1 cellular context compared by ENCODE assay signal in the genomic region with DNA sequence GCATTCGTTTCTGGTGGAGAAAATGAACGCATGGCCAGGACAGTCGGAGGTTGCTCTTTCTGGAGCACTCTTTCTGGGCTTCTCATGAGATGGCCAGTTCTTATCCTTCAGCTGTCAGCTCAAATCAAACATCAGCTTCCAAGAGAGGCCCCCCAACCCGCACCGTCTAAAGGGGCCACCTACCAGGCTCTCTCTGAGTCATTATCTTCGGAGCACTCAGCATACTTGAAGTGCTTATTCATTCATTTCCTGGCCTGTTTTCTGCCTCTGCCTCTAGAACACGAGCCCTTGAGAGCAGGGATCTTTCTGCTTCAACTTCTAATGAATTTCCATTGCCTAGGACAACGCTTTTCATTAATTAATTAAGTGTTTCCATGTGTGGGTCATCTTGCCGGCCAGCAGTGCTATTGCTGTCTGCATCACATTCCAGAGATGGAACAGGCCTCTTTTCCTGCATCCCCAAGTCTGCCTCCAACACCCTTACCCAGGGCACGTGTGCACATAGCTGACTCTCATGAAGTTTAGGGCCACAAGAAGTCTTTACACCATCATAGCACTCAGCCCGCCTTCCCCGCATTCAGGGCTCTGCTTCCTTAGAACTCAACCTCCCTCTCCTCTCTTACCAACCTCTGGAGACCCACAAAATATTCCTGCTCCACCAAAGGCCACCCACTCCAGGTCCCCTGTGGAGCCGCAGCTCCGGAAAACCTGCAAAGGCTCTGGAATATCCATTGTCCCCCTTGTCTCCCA.
TF ChIP-seq lines count a peak whose summit lies in the region.

No MANE protein-coding gene starts in this region.

TF ChIP-seq in K562, 482 proteins besides CTCF, POLR2A, EP300 and RAD21 (continued from another document and continues in another):
- TF ChIP-seq, protein P1, sequence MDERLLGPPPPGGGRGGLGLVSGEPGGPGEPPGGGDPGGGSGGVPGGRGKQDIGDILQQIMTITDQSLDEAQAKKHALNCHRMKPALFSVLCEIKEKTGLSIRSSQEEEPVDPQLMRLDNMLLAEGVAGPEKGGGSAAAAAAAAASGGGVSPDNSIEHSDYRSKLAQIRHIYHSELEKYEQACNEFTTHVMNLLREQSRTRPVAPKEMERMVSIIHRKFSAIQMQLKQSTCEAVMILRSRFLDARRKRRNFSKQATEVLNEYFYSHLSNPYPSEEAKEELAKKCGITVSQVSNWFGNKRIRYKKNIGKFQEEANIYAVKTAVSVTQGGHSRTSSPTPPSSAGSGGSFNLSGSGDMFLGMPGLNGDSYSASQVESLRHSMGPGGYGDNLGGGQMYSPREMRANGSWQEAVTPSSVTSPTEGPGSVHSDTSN (CRISPR knock-in tag; IDR thresholded peaks at IDR 0.05; ENCODE audit: low read depth), result no peak
- TF ChIP-seq, protein P1 (tag; conservative IDR thresholded peaks at IDR 0.05; ENCODE audit: low read depth), result 0 out of 2 replicates have a peak, but pooled peaks have one; percentile 35
- TF ChIP-seq ZNF77 (CRISPR knock-in tag; IDR thresholded peaks at IDR 0.05) (no peak), ZNF444 (CRISPR knock-in tag; IDR thresholded peaks at IDR 0.05) (no peak), ZNF584 (CRISPR knock-in tag; IDR thresholded peaks at IDR 0.05; ENCODE audit: low read depth) (0 out of 2 replicates have a peak, but pooled peaks have one; percentile 68), NKRF (IDR thresholded peaks at IDR 0.05; ENCODE audit: borderline replicate concordance) (no peak), SRSF9 (IDR thresholded peaks at IDR 0.05; ENCODE audit: borderline replicate concordance, low read depth, low read length) (no peak), LCOR (CRISPR knock-in tag; IDR thresholded peaks at IDR 0.05) (no peak), TEAD2 (tag; IDR thresholded peaks at IDR 0.05) (no peak), ZNF165 (CRISPR knock-in tag; IDR thresholded peaks at IDR 0.05; ENCODE audit: borderline replicate concordance) (no peak), CBX2 (IDR thresholded peaks at IDR 0.05; ENCODE audit: insufficient read depth, low read length, poor library complexity, severe bottlenecking) (no peak), RNF2 (IDR thresholded peaks at IDR 0.05) (0 out of 2 replicates have a peak, but pooled peaks have one; percentile 27), DEAF1 (CRISPR knock-in tag; IDR thresholded peaks at IDR 0.05) (no peak), HMG20A (CRISPR knock-in tag; conservative IDR thresholded peaks at IDR 0.05) (no peak), BACH1 (tag; IDR thresholded peaks at IDR 0.05) (no peak), ZBTB7A (IDR thresholded peaks at IDR 0.05; ENCODE audit: borderline replicate concordance, control insufficient read depth, low read depth, low read length) (peak; percentile 73; the same call in 1 of the 2 replicates), ZNF280A (IDR thresholded peaks at IDR 0.05; ENCODE audit: low read depth, partially characterized antibody) (no peak), NFE2L1 (tag; IDR thresholded peaks at IDR 0.05; ENCODE audit: borderline replicate concordance, low read depth) (no peak), PCBP1 (IDR thresholded peaks at IDR 0.05; ENCODE audit: low read depth, low read length, poor library complexity, severe bottlenecking) (no peak), SMARCA4 (IDR thresholded peaks at IDR 0.05) (peak; percentile 68), STAG1 (CRISPR knock-in tag; IDR thresholded peaks at IDR 0.05; ENCODE audit: borderline replicate concordance) (no peak), VEZF1 (CRISPR knock-in tag; IDR thresholded peaks at IDR 0.05) (peak; percentile 52), NFE2 (IDR thresholded peaks at IDR 0.05; ENCODE audit: low read depth) (peak; percentile 85), KAT8 (IDR thresholded peaks at IDR 0.05; ENCODE audit: low read depth) (no peak), ZNF639 (CRISPR knock-in tag; conservative IDR thresholded peaks at IDR 0.05 in 1 of 2, IDR thresholded peaks at IDR 0.05 in 1 of 2) (peak in 1 of 2 experiments; percentile 78; a peak in 2 of 4 replicates), JUND (IDR thresholded peaks at IDR 0.05; ENCODE audit: borderline replicate concordance, low read depth, low read length) (peak; percentile 72), JUND (tag; IDR thresholded peaks at IDR 0.05; ENCODE audit: borderline replicate concordance, low read depth, low read length) (peak; percentile 72; the same call in 1 of the 3 replicates), TCFL5 (CRISPR knock-in tag; conservative IDR thresholded peaks at IDR 0.05) (0 out of 2 replicates have a peak, but pooled peaks have one; percentile 27), ZNF395 (CRISPR knock-in tag; IDR thresholded peaks at IDR 0.05) (peak; percentile 57), ZFX (CRISPR knock-in tag; IDR thresholded peaks at IDR 0.05) (0 out of 2 replicates have a peak, but pooled peaks have one; percentile 29), SAFB2 (IDR thresholded peaks at IDR 0.05; ENCODE audit: borderline replicate concordance, low read depth, low read length, severe bottlenecking) (no peak), NRF1 (conservative IDR thresholded peaks at IDR 0.05 in 1 of 2, IDR thresholded peaks at IDR 0.05 in 1 of 2) (peak in 1 of 2 experiments; percentile 21; a peak in 1 of 4 replicates), NCOA2 (IDR thresholded peaks at IDR 0.05; ENCODE audit: partially characterized antibody in 2 of 2) (no peak), E2F6 (IDR thresholded peaks at IDR 0.05; ENCODE audit: borderline replicate concordance in 1 of 2, extremely low read depth in 1 of 2, insufficient read depth in 1 of 2, insufficient read length in 1 of 2, low read depth in 1 of 2, low read length in 1 of 2, poor library complexity in 1 of 2, severe bottlenecking in 1 of 2) (peak in 1 of 2 experiments; percentile 70)
- TF ChIP-seq, protein P2, sequence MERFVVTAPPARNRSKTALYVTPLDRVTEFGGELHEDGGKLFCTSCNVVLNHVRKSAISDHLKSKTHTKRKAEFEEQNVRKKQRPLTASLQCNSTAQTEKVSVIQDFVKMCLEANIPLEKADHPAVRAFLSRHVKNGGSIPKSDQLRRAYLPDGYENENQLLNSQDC (CRISPR knock-in tag; IDR thresholded peaks at IDR 0.05), result no peak
- TF ChIP-seq, protein P3, sequence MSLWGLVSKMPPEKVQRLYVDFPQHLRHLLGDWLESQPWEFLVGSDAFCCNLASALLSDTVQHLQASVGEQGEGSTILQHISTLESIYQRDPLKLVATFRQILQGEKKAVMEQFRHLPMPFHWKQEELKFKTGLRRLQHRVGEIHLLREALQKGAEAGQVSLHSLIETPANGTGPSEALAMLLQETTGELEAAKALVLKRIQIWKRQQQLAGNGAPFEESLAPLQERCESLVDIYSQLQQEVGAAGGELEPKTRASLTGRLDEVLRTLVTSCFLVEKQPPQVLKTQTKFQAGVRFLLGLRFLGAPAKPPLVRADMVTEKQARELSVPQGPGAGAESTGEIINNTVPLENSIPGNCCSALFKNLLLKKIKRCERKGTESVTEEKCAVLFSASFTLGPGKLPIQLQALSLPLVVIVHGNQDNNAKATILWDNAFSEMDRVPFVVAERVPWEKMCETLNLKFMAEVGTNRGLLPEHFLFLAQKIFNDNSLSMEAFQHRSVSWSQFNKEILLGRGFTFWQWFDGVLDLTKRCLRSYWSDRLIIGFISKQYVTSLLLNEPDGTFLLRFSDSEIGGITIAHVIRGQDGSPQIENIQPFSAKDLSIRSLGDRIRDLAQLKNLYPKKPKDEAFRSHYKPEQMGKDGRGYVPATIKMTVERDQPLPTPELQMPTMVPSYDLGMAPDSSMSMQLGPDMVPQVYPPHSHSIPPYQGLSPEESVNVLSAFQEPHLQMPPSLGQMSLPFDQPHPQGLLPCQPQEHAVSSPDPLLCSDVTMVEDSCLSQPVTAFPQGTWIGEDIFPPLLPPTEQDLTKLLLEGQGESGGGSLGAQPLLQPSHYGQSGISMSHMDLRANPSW (CRISPR knock-in tag; IDR thresholded peaks at IDR 0.05), result no peak
- TF ChIP-seq, protein P4, sequence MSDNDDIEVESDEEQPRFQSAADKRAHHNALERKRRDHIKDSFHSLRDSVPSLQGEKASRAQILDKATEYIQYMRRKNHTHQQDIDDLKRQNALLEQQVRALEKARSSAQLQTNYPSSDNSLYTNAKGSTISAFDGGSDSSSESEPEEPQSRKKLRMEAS (CRISPR knock-in tag; IDR thresholded peaks at IDR 0.05), result peak; percentile 74; the same call in 1 of the 2 replicates
